Comparison of ENCODE assay signal across 9 cellular contexts in the genomic region with DNA sequence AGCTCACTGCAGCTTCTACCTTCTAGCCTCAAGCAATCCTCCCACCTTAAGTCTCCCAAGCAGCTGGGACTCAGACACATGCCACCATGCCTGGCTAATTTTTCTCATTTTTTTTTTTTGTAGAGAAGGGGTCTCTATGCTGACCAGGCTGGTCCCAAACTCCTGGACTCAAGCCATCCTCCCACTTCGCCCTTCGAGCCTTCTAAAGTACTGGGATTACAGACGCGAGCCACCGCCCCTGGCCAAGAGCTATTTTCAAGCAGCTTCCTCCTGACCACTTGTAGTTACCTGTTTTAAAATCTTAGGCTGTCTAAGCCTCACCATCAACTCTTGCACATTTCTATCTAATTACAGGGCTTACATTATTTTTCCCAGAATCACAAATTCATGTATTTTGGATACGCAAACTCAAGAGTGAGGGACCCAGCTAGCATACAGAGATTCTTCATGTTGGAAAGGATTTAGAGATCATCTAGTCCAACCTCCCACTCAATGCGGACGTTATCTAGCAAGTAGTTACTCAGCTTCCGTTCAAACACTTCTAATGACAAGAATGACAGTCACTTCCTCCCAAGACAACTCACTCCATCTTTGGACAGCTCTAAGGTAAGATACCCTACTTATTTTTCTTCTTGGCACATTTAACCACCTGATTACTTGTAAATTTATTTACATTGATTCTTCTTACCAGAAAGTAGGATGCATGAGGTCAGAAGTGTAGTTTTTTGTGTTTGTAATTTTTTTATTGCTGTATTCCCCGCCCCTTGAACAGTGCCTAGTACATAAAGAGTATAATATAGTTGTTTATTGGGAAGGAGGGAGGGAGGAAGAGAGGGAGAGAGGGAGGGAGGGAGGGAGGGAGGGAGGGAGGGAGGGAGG.
DNase-seq lines count a peak whose midpoint lies in the region; TF ChIP-seq lines count a peak whose summit lies in the region.
"Had no signal": no experiment of that assay in that cellular context is flagged by ENCODE, and none has a peak within 500 bp of the region (broad histone marks: within the 10 kb centered on the region; RNA-seq: fewer than 3 reads in every experiment).

No MANE protein-coding gene starts in this region.

- peak overlapping the region; percentile 91 for H3K27ac Mint-ChIP-seq in activated naive CD4-positive, alpha-beta T cell treated with anti-CD3 and anti-CD28 coated beads for 36 hours
- peak overlapping the region; percentile 91 for H3K27ac Mint-ChIP-seq in activated CD4-positive, alpha-beta T cell treated with anti-CD3 and anti-CD28 coated beads, Interleukin-2, amount 10 ng/mL, durations not matched to agents 24 days and 14 days
- H3K27ac Mint-ChIP-seq: progenitor cell of endocrine pancreas had no signal

- intact Hi-C loops in activated naive CD4-positive, alpha-beta T cell treated with anti-CD3 and anti-CD28 coated beads for 36 hours (cut with micrococcal nuclease) = loop anchor here (1.0 to 10.0 kb wide), 6 partner anchors 11 to 432 kb away; partner anchors contain the start of genes E2F2, HNRNPR and LUZP1
- intact Hi-C loops in activated CD4-positive, alpha-beta T cell treated with anti-CD3 and anti-CD28 coated beads, Interleukin-2, amount 10 ng/mL, durations not matched to agents 24 days and 14 days (cut with micrococcal nuclease) = no loop called here

- in situ Hi-C loops in ACHN (cut with HindIII; ENCODE audit: low pct_ligation_motif_present, low pct_unique_long_range_greater_than_20kb, low sequenced_read_pairs) = no loop called here

- no peaks in the 10 kb centered on the region for H3K27me3 ChIP-seq in right atrium auricular region
- H3K27me3 ChIP-seq in tibial nerve = no peaks in the 10 kb centered on the region

- peak; percentile 61 for DNase-seq in activated naive CD4-positive, alpha-beta T cell treated with anti-CD3 and anti-CD28 coated beads for 36 hours
- no peak for DNase-seq in activated naive CD4-positive, alpha-beta T cell treated with anti-CD3 and anti-CD28 coated beads, Interleukin-2, amount 50 U/mL, for 16 hours
- peak; percentile 79 for DNase-seq in activated CD4-positive, alpha-beta T cell treated with anti-CD3 and anti-CD28 coated beads, Interleukin-2, amount 10 ng/mL, durations not matched to agents 24 days and 14 days
- DNase-seq in right atrium auricular region (ENCODE audit: low spot score) = no peak
- DNase-seq in tibial nerve (ENCODE audit: low spot score in 2 of 2) = no peak
- no peak for DNase-seq in ACHN
- no peak for DNase-seq in NCI-H2081 treated with DMSO at 0.1 percent for 48 hours (lab: John Stamatoyannopoulos, UW)
- DNase-seq in activated CD8-positive, alpha-beta memory T cell treated with anti-CD3 and anti-CD28 coated beads for 24 hours = no peak

- no peak for TF ChIP-seq POLR2A in tibial nerve (IDR thresholded peaks at IDR 0.05)

- H3K4me1 ChIP-seq in right atrium auricular region (peaks cover 2 to 61% of the 10 kb centered on the region in 2 donors), tibial nerve (peaks cover 0 to 53% (median 35%) of the 10 kb centered on the region in 4 donors)

- H3K27ac ChIP-seq in right atrium auricular region (peak overlapping the region; percentile 51 to 76), tibial nerve (peak overlapping the region in 3 of 4 donors; percentile 39 to 63 (median 47))

- CTCF ChIA-PET in activated naive CD4-positive, alpha-beta T cell treated with anti-CD3 and anti-CD28 coated beads for 36 hours (lab: Charles Lee) = interaction anchor here (0.6 to 13.4 kb wide), 3 partner anchors 9 to 1568 kb away, joined by 3 to 404 read pairs (median 3); no protein-coding TSS in a partner anchor

- peaks cover 9% of the 10 kb centered on the region for H3K36me3 Mint-ChIP-seq in activated naive CD4-positive, alpha-beta T cell treated with anti-CD3 and anti-CD28 coated beads for 36 hours (ENCODE audit: low read depth)
- H3K36me3 Mint-ChIP-seq in activated CD4-positive, alpha-beta T cell treated with anti-CD3 and anti-CD28 coated beads, Interleukin-2, amount 10 ng/mL, durations not matched to agents 24 days and 14 days (ENCODE audit: low read depth) = peaks cover 20% of the 10 kb centered on the region

- 58 to 67% methylated on average over 10 of the region's 10 CpGs for WGBS in tibial nerve, 2 donors

- H3K9me3 Mint-ChIP-seq in activated naive CD4-positive, alpha-beta T cell treated with anti-CD3 and anti-CD28 coated beads for 36 hours = no peaks in the 10 kb centered on the region
- H3K9me3 Mint-ChIP-seq in activated CD4-positive, alpha-beta T cell treated with anti-CD3 and anti-CD28 coated beads, Interleukin-2, amount 10 ng/mL, durations not matched to agents 24 days and 14 days = peaks cover 5% of the 10 kb centered on the region

- H3K4me1 Mint-ChIP-seq in activated naive CD4-positive, alpha-beta T cell treated with anti-CD3 and anti-CD28 coated beads for 36 hours (ENCODE audit: low read depth) = peaks cover 46% of the 10 kb centered on the region
- peaks cover 48% of the 10 kb centered on the region for H3K4me1 Mint-ChIP-seq in activated CD4-positive, alpha-beta T cell treated with anti-CD3 and anti-CD28 coated beads, Interleukin-2, amount 10 ng/mL, durations not matched to agents 24 days and 14 days

- TF ChIP-seq CTCF in right atrium auricular region (IDR thresholded peaks at IDR 0.05) (no peak), tibial nerve (IDR thresholded peaks at IDR 0.05) (no peak)

- H3K9me3 ChIP-seq in right atrium auricular region (no peaks in the 10 kb centered on the region), tibial nerve (no peaks in the 10 kb centered on the region)

- peak overlapping the region; percentile 48 for H3K4me3 Mint-ChIP-seq in activated naive CD4-positive, alpha-beta T cell treated with anti-CD3 and anti-CD28 coated beads for 36 hours
- peak overlapping the region; percentile 72 for H3K4me3 Mint-ChIP-seq in activated CD4-positive, alpha-beta T cell treated with anti-CD3 and anti-CD28 coated beads, Interleukin-2, amount 10 ng/mL, durations not matched to agents 24 days and 14 days

- peaks cover 24% of the 10 kb centered on the region for H3K36me3 ChIP-seq in right atrium auricular region
- peaks cover 0 to 22% (median 4%) of the 10 kb centered on the region in 3 donors for H3K36me3 ChIP-seq in tibial nerve

- TF ChIP-seq EP300 in tibial nerve (IDR thresholded peaks at IDR 0.05) = no peak

- H3K4me3 ChIP-seq in right atrium auricular region = no peak overlapping the region
- H3K4me3 ChIP-seq in tibial nerve = no peak overlapping the region

- H3K27me3 Mint-ChIP-seq in activated naive CD4-positive, alpha-beta T cell treated with anti-CD3 and anti-CD28 coated beads for 36 hours (ENCODE audit: low read depth) = no peaks in the 10 kb centered on the region
- H3K27me3 Mint-ChIP-seq in activated CD4-positive, alpha-beta T cell treated with anti-CD3 and anti-CD28 coated beads, Interleukin-2, amount 10 ng/mL, durations not matched to agents 24 days and 14 days = no peaks in the 10 kb centered on the region
- H3K27me3 Mint-ChIP-seq: progenitor cell of endocrine pancreas had no signal

Comparison
In these comparisons a context has a peak if more than half of its experiments do, and no peak if none do; other contexts are left out.
1. DNase-seq: peak in activated naive CD4-positive, alpha-beta T cell treated with anti-CD3 and anti-CD28 coated beads for 36 hours (single experiment) and activated CD4-positive, alpha-beta T cell treated with anti-CD3 and anti-CD28 coated beads, Interleukin-2, amount 10 ng/mL, durations not matched to agents 24 days and 14 days (single experiment); none in activated naive CD4-positive, alpha-beta T cell treated with anti-CD3 and anti-CD28 coated beads, Interleukin-2, amount 50 U/mL, for 16 hours (single experiment), right atrium auricular region (single experiment), tibial nerve (0 of 2), ACHN (single experiment), NCI-H2081 treated with DMSO at 0.1 percent for 48 hours (single experiment) and activated CD8-positive, alpha-beta memory T cell treated with anti-CD3 and anti-CD28 coated beads for 24 hours (single experiment).